ENCODE assay signal across 1 cellular context in genomic region chr10:109956454-109957091, GRCh38.
TF ChIP-seq lines count a peak whose summit lies in the region.

No MANE protein-coding gene starts in this region.

TF ChIP-seq in GM23338, 12 proteins besides CTCF, POLR2A, EP300 and RAD21 (continued from another document):
- TF ChIP-seq REST (IDR thresholded peaks at IDR 0.05; ENCODE audit: unreplicated experiment) (no peak), ZNF331 (CRISPR knock-in tag; IDR thresholded peaks at IDR 0.05; ENCODE audit: low read depth) (no peak)
